ENCODE assay signal across 11 cellular contexts in genomic region chr12:102958830-102959176, GRCh38.
A peak's percentile ranks its signal among the peaks of the same experiment; 100 is the strongest.
DNase-seq lines count a peak whose midpoint lies in the region; ATAC-seq and TF ChIP-seq lines count a peak whose summit lies in the region.
"Had no signal": no experiment of that assay in that cellular context is flagged by ENCODE, and none has a peak within 500 bp of the region (broad histone marks: within the 10 kb centered on the region; RNA-seq: fewer than 3 reads in every experiment).

No MANE protein-coding gene starts in this region.

- no peak overlapping the region for H3K4me3 ChIP-seq in parathyroid adenoma (ENCODE audit: low read depth, low read length)

- H3K4me1 ChIP-seq in ES-I3 (ENCODE audit: insufficient read depth, low read length) (peaks cover 9% of the 10 kb centered on the region; the same call in 1 of the 2 replicates), parathyroid adenoma (no peaks in the 10 kb centered on the region)

- H3K9me3 ChIP-seq in ES-I3 (ENCODE audit: control insufficient read depth, insufficient read depth, low read length) (no peaks in the 10 kb centered on the region), parathyroid adenoma (ENCODE audit: control insufficient read depth, low read length) (peaks cover 4% of the 10 kb centered on the region)

- H3K27me3 ChIP-seq in parathyroid adenoma (ENCODE audit: control insufficient read depth, insufficient read depth, low read length), result peaks cover 34% of the 10 kb centered on the region

- H3K36me3 ChIP-seq in ES-I3 (ENCODE audit: insufficient read depth, low read length) (no peaks in the 10 kb centered on the region), parathyroid adenoma (ENCODE audit: control insufficient read depth, insufficient read depth, low read length) (no peaks in the 10 kb centered on the region)
- H3K36me3 ChIP-seq: sigmoid colon had no signal

- H3K9ac ChIP-seq in ES-I3 (ENCODE audit: low read depth, low read length) (peak overlapping the region; percentile 49; the same call in 1 of the 2 replicates), parathyroid adenoma (no peak overlapping the region)

- peaks cover 0 to 17% of the 10 kb centered on the region in 2 donors for H3K4me1 Mint-ChIP-seq in effector memory CD8-positive, alpha-beta T cell (ENCODE audit: low read depth in 2 of 2)

- no peak overlapping the region for H2AFZ ChIP-seq in parathyroid adenoma

- H3K27ac ChIP-seq in parathyroid adenoma, result no peak overlapping the region
- H3K27ac ChIP-seq: sigmoid colon had no signal

- no peak for DNase-seq in effector memory CD8-positive, alpha-beta T cell
- DNase-seq: NCI-H1048; sigmoid colon; stimulated activated naive CD4-positive, alpha-beta T cell had no signal

- peak overlapping the region; percentile 4 to 36 for H3K4me3 Mint-ChIP-seq in effector memory CD8-positive, alpha-beta T cell

- H3K27ac Mint-ChIP-seq in effector memory CD8-positive, alpha-beta T cell, result no peak overlapping the region

- peaks cover 86 to 100% of the 10 kb centered on the region in 2 donors for H3K27me3 Mint-ChIP-seq in effector memory CD8-positive, alpha-beta T cell

- TF ChIP-seq CTCF in parathyroid adenoma (IDR thresholded peaks at IDR 0.05), result no peak

- H3K36me3 Mint-ChIP-seq in effector memory CD8-positive, alpha-beta T cell (ENCODE audit: insufficient read depth), result peaks cover 4% of the 10 kb centered on the region

- ATAC-seq in HG03175 (IDR thresholded peaks at IDR 0.05; ENCODE audit: unreplicated experiment) (peak; percentile 1), GM21360 (IDR thresholded peaks at IDR 0.05; ENCODE audit: unreplicated experiment) (no peak), GM18907 (IDR thresholded peaks at IDR 0.05; ENCODE audit: unreplicated experiment) (no peak), HG03139 (IDR thresholded peaks at IDR 0.05; ENCODE audit: unreplicated experiment) (no peak), GM21526 (IDR thresholded peaks at IDR 0.05; ENCODE audit: low FRiP score, unreplicated experiment) (no peak)
- ATAC-seq in effector memory CD8-positive, alpha-beta T cell (replicated peaks), result no peak

- H3K4me2 ChIP-seq in parathyroid adenoma (ENCODE audit: low read length), result peak overlapping the region; percentile 79

- no peaks in the 10 kb centered on the region for H3K79me2 ChIP-seq in parathyroid adenoma

- peaks cover 0 to under 1% of the 10 kb centered on the region in 2 donors for H3K9me3 Mint-ChIP-seq in effector memory CD8-positive, alpha-beta T cell
